In the genomic region with DNA sequence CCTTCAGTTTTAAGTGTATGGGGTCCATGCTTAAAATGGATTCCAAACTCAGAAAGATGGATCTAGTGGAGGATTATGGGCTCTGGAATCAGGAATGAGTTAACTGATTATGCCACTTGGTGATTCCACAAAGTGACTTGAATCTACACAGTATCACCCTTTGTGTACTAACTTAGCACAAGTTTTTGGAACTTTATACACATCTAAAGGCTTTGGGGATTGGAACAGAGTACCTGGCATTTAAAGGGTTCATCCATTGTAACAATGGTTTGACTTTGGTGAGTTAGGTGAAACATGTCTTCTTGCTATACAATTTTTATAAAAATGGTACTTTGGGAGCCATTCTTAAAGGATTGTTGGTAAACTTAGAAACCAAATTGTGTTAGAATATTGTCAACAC, we compare ENCODE assay signal across 9 cellular contexts. TPM values are rescaled to one million over a fixed set of nuclear protein-coding genes. Genes with fewer than 3 reads are reported as not detected.
DNase-seq lines count a peak whose midpoint lies in the region; ATAC-seq and TF ChIP-seq lines count a peak whose summit lies in the region.
"Had no signal": no experiment of that assay in that cellular context is flagged by ENCODE, and none has a peak within 500 bp of the region (broad histone marks: within the 10 kb centered on the region; RNA-seq: fewer than 3 reads in every experiment).

No MANE protein-coding gene starts in this region.

- intact Hi-C loops in body of pancreas (cut with DNase I) = no loop called here

- ATAC-seq in body of pancreas = no peak
- no peak for ATAC-seq in memory B cell (ENCODE audit: low read depth)
- no peak for ATAC-seq in HG03565 (IDR thresholded peaks at IDR 0.05; ENCODE audit: unreplicated experiment)
- no peak for ATAC-seq in GM18858 (IDR thresholded peaks at IDR 0.05; ENCODE audit: unreplicated experiment)
- ATAC-seq in HG03045 (IDR thresholded peaks at IDR 0.05; ENCODE audit: unreplicated experiment) = no peak

- H3K27ac ChIP-seq in body of pancreas (peak overlapping the region in 3 of 4 donors; percentile 84 to 95 (median 94)), urinary bladder (ENCODE audit: low read depth) (peak overlapping the region; percentile 43)

- H3K36me3 Mint-ChIP-seq in activated naive CD4-positive, alpha-beta T cell treated with anti-CD3 and anti-CD28 coated beads, Interleukin-2, amount 50 U/mL, for 24 hours = peaks cover 36% of the 10 kb centered on the region
- H3K36me3 Mint-ChIP-seq in memory B cell = peaks cover 7% of the 10 kb centered on the region

- peak overlapping the region; percentile 58 to 74 for H3K4me3 ChIP-seq in body of pancreas
- H3K4me3 ChIP-seq in urinary bladder (ENCODE audit: low read depth, low read length) = peak overlapping the region; percentile 85

- no peak for TF ChIP-seq POLR2A in body of pancreas (IDR thresholded peaks at IDR 0.05)

- H3K36me3 ChIP-seq in body of pancreas (replicated peaks in 1 of 2; ENCODE audit: insufficient read depth in 1 of 2, low read depth in 2 of 2) = peaks cover 0 to 8% of the 10 kb centered on the region in 2 donors
- H3K36me3 ChIP-seq in urinary bladder (ENCODE audit: insufficient read depth) = peaks cover 2% of the 10 kb centered on the region

- H3K4me3 Mint-ChIP-seq in activated naive CD4-positive, alpha-beta T cell treated with anti-CD3 and anti-CD28 coated beads, Interleukin-2, amount 50 U/mL, for 24 hours = peak overlapping the region; percentile 99
- peak overlapping the region; percentile 94 for H3K4me3 Mint-ChIP-seq in memory B cell

- H3K9me3 Mint-ChIP-seq in activated naive CD4-positive, alpha-beta T cell treated with anti-CD3 and anti-CD28 coated beads, Interleukin-2, amount 50 U/mL, for 24 hours = no peaks in the 10 kb centered on the region
- H3K9me3 Mint-ChIP-seq in memory B cell = no peaks in the 10 kb centered on the region

- TF ChIP-seq CTCF in body of pancreas (IDR thresholded peaks at IDR 0.05) = no peak

- no peaks in the 10 kb centered on the region for H3K27me3 Mint-ChIP-seq in activated naive CD4-positive, alpha-beta T cell treated with anti-CD3 and anti-CD28 coated beads, Interleukin-2, amount 50 U/mL, for 24 hours
- H3K27me3 Mint-ChIP-seq in memory B cell = no peaks in the 10 kb centered on the region

- no peak for DNase-seq in activated naive CD4-positive, alpha-beta T cell treated with anti-CD3 and anti-CD28 coated beads, Interleukin-2, amount 50 U/mL, for 16 hours
- no peak for DNase-seq in body of pancreas
- no peak for DNase-seq in memory B cell (ENCODE audit: low spot score in 2 of 2)
- DNase-seq: NCI-H187 had no signal

- H3K27ac Mint-ChIP-seq in activated naive CD4-positive, alpha-beta T cell treated with anti-CD3 and anti-CD28 coated beads, Interleukin-2, amount 50 U/mL, for 24 hours = peak overlapping the region; percentile 100
- peak overlapping the region; percentile 99 for H3K27ac Mint-ChIP-seq in memory B cell

- H3K27me3 ChIP-seq in body of pancreas = no peaks in the 10 kb centered on the region

- H3K4me1 ChIP-seq in body of pancreas = peaks cover 35% of the 10 kb centered on the region
- H3K4me1 ChIP-seq in urinary bladder (ENCODE audit: insufficient read depth) = peaks cover 2% of the 10 kb centered on the region

- no peaks in the 10 kb centered on the region for H3K9me3 ChIP-seq in body of pancreas

- peaks cover 54% of the 10 kb centered on the region for H3K4me1 Mint-ChIP-seq in activated naive CD4-positive, alpha-beta T cell treated with anti-CD3 and anti-CD28 coated beads, Interleukin-2, amount 50 U/mL, for 24 hours
- H3K4me1 Mint-ChIP-seq in memory B cell = peaks cover 23% of the 10 kb centered on the region

RNA-seq across cellular contexts. Expression of a gene that starts 1.1 kb away (rescaled TPM):
- 100 to 1,000 TPM; 500 to 811 TPM for total RNA-seq in body of pancreas
- total RNA-seq in urinary bladder = 1,344 TPM
- 2,169 TPM for polyA plus RNA-seq in urinary bladder

RNA-seq across cellular contexts. Expression of a gene that starts 18.2 kb away (rescaled TPM):
- total RNA-seq in body of pancreas = 1 to 10 TPM; 1.3 to 6.5 TPM
- 8.8 TPM for total RNA-seq in urinary bladder
- polyA plus RNA-seq in urinary bladder = 44.4 TPM
